1 cellular context compared by ENCODE assay signal in the genomic region with DNA sequence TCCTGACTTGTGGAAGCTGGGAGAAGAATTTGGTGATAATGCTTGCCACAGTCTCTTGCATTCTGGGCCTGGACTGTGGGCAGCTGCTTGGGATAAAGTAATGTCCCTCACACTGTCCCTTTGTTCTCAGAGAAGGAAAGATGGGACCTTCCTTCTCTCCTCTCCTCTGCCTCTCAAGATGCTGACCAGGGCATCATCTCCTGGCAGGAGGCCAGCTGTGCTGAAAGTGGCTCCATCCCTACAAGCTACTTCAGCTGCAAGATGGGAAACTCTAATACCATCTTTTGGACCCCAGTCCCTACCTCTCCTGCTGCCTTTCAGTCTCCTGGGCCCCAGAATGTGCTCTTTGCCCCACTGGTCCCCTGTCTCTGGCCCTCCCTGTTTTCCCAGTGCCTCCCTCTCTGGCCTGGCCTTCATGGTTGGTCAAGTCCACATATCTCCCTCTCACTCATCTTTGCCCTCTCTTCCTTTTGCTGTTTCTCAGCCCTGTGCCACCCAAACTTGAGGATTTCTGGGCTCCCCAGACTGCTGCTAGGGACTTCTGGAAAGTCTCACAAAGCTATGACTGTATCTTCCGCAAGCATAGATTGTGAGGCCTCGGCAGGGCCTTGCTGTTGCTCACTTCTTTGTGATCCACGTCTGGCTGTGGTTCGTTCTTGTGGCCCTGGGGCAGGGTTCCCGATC.
TF ChIP-seq lines count a peak whose summit lies in the region.

No MANE protein-coding gene starts in this region.

TF ChIP-seq in HepG2, 621 proteins besides CTCF, POLR2A, EP300 and RAD21:
- TF ChIP-seq MZF1 (CRISPR knock-in tag; IDR thresholded peaks at IDR 0.05; ENCODE audit: borderline replicate concordance) = no peak
- TF ChIP-seq BCL6 (CRISPR knock-in tag; IDR thresholded peaks at IDR 0.05) = no peak
- no peak for TF ChIP-seq KLF15 (CRISPR knock-in tag; IDR thresholded peaks at IDR 0.05; ENCODE audit: borderline replicate concordance)
- TF ChIP-seq WIZ (CRISPR knock-in tag; IDR thresholded peaks at IDR 0.05) = no peak
- TF ChIP-seq, protein P1, sequence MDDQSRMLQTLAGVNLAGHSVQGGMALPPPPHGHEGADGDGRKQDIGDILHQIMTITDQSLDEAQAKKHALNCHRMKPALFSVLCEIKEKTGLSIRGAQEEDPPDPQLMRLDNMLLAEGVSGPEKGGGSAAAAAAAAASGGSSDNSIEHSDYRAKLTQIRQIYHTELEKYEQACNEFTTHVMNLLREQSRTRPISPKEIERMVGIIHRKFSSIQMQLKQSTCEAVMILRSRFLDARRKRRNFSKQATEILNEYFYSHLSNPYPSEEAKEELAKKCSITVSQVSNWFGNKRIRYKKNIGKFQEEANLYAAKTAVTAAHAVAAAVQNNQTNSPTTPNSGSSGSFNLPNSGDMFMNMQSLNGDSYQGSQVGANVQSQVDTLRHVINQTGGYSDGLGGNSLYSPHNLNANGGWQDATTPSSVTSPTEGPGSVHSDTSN (CRISPR knock-in tag; IDR thresholded peaks at IDR 0.05; ENCODE audit: borderline replicate concordance) = no peak
- TF ChIP-seq, protein P2, sequence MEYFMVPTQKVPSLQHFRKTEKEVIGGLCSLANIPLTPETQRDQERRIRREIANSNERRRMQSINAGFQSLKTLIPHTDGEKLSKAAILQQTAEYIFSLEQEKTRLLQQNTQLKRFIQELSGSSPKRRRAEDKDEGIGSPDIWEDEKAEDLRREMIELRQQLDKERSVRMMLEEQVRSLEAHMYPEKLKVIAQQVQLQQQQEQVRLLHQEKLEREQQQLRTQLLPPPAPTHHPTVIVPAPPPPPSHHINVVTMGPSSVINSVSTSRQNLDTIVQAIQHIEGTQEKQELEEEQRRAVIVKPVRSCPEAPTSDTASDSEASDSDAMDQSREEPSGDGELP (IDR thresholded peaks at IDR 0.05; ENCODE audit: borderline replicate concordance, low read depth) = no peak
- no peak for TF ChIP-seq TBP (CRISPR knock-in tag; IDR thresholded peaks at IDR 0.05)
